ENCODE assay signal across 3 cellular contexts in genomic region chr1:89459081-89459480, GRCh38.
"Had no signal": no experiment of that assay in that cellular context is flagged by ENCODE, and none has a peak within 500 bp of the region (broad histone marks: within the 10 kb centered on the region; RNA-seq: fewer than 3 reads in every experiment).

No MANE protein-coding gene starts in this region.

- ATAC-seq: GM12878 had no signal

- DNase-seq: GDM1, GF-D8 had no signal

- H3K4me3 ChIP-seq: GM12878 had no signal
